In genomic region chr14:55579724-55580400, GRCh38 we compare ENCODE assay signal across 8 cellular contexts. TPM values are rescaled to one million over a fixed set of nuclear protein-coding genes. Genes with fewer than 3 reads are reported as not detected.
A peak's percentile ranks its signal among the peaks of the same experiment; 100 is the strongest.
DNase-seq lines count a peak whose midpoint lies in the region; ATAC-seq and TF ChIP-seq lines count a peak whose summit lies in the region.

Gene KTN1, plus strand, starts transcription at chr14:55580207. Its CDS starts 31,842 bp downstream, at chr14:55612049.

- peak; percentile 65 for TF ChIP-seq POLR2A in GM18526 (IDR thresholded peaks at IDR 0.05; ENCODE audit: extremely low read depth, insufficient read length)

- peak within 1 kb of the TSS; percentile 86 for H3K27ac ChIP-seq in caudate nucleus (ENCODE audit: low read depth, low read length)

- peak; percentile 84 for ATAC-seq in HG03064 (IDR thresholded peaks at IDR 0.05; ENCODE audit: low read depth, unreplicated experiment)

- DNase-seq in A172 (ENCODE audit: low spot score) = peak; percentile 37
- peak; percentile 75 for DNase-seq in NCI-H2196 treated with DMSO at 0.1 percent for 48 hours (lab: John Stamatoyannopoulos, UW; ENCODE audit: unreplicated experiment)
- peak; percentile 58 to 79 (median 70) for DNase-seq in activated CD4-positive, CD25-positive, alpha-beta regulatory T cell (lab: John Stamatoyannopoulos, UW)
- DNase-seq in caudate nucleus (lab: John Stamatoyannopoulos, UW) = peak in 54 of 61 donors; percentile 37 to 86 (median 66)
- peak; percentile 86 for DNase-seq in islet precursor cell
- DNase-seq in stimulated activated CD4-positive, alpha-beta T cell treated with anti-CD3 and anti-CD28 coated beads, Interleukin-12 subunit alpha, Interleukin-12 subunit beta, amount 100 ng/mL, for 48 hours (ENCODE audit: low read depth in 2 of 3, low spot score in 1 of 3) = peak; percentile 61 to 83 (median 66)

RNA-seq across cellular contexts. Expression of gene KTN1, which starts in this region (rescaled TPM):
- total RNA-seq in A172 (2014; rRNA removed; shearing (Covaris generic)) = 64.4 and 77.9 TPM in 2 replicates

Comparison
In these comparisons a context has a peak if more than half of its experiments do, and no peak if none do; other contexts are left out.
1. Peak in every context shown above with its lines: DNase-seq, ATAC-seq and H3K27ac ChIP-seq.